9 cellular contexts compared by ENCODE assay signal in genomic region chr9:36401897-36402480, GRCh38. TPM values are rescaled to one million over a fixed set of nuclear protein-coding genes. Genes with fewer than 3 reads are reported as not detected.
DNase-seq lines count a peak whose midpoint lies in the region; ATAC-seq, FAIRE-seq and TF ChIP-seq lines count a peak whose summit lies in the region.
"Had no signal": no experiment of that assay in that cellular context is flagged by ENCODE, and none has a peak within 500 bp of the region (broad histone marks: within the 10 kb centered on the region; RNA-seq: fewer than 3 reads in every experiment).

No MANE protein-coding gene starts in this region.

- H3K27me3 Mint-ChIP-seq in activated CD8-positive, alpha-beta memory T cell treated with anti-CD3 and anti-CD28 coated beads, Interleukin-2, amount 10 ng/mL, durations not matched to agents 7 days and 5 days: no peaks in the 10 kb centered on the region
- no peaks in the 10 kb centered on the region for H3K27me3 Mint-ChIP-seq in activated CD8-positive, alpha-beta T cell treated with anti-CD3 and anti-CD28 coated beads, Interleukin-2, amount 10 ng/mL, durations not matched to agents 7 days and 5 days (ENCODE audit: low read depth)

- H3K27ac Mint-ChIP-seq in activated CD8-positive, alpha-beta memory T cell treated with anti-CD3 and anti-CD28 coated beads, Interleukin-2, amount 10 ng/mL, durations not matched to agents 7 days and 5 days: peak overlapping the region; percentile 77
- peak overlapping the region; percentile 95 for H3K27ac Mint-ChIP-seq in activated CD8-positive, alpha-beta T cell treated with anti-CD3 and anti-CD28 coated beads, Interleukin-2, amount 10 ng/mL, durations not matched to agents 7 days and 5 days
- H3K27ac Mint-ChIP-seq in stimulated activated effector memory CD8-positive, alpha-beta T cell treated with anti-CD3 and anti-CD28 coated beads, Interleukin-12 subunit alpha, Interleukin-12 subunit beta, amount 100 ng/mL, for 72 hours: peak overlapping the region; percentile 94

- no peaks in the 10 kb centered on the region for H3K36me3 ChIP-seq in keratinocyte (ENCODE audit: control insufficient read depth in 2 of 2, extremely low read depth in 1 of 2, insufficient read depth in 2 of 2, low read length in 2 of 2)

- H3K9me3 ChIP-seq in keratinocyte (ENCODE audit: control insufficient read depth, low read depth, low read length): no peaks in the 10 kb centered on the region

- peak overlapping the region; percentile 78 for H3K4me2 ChIP-seq in keratinocyte (ENCODE audit: control insufficient read depth, extremely low read depth, insufficient read depth, low read depth, low read length)

- FAIRE-seq in keratinocyte (lab: Jason Lieb, UNC): no peak

- no peak for ATAC-seq in activated CD8-positive, alpha-beta memory T cell treated with anti-CD3 and anti-CD28 coated beads, Interleukin-2, amount 10 ng/mL, durations not matched to agents 7 days and 5 days
- no peak for ATAC-seq in activated CD8-positive, alpha-beta T cell treated with anti-CD3 and anti-CD28 coated beads, Interleukin-2, amount 10 ng/mL, durations not matched to agents 7 days and 5 days
- no peak for ATAC-seq in stimulated activated effector memory CD8-positive, alpha-beta T cell treated with anti-CD3 and anti-CD28 coated beads, Interleukin-12 subunit alpha, Interleukin-12 subunit beta, amount 100 ng/mL, for 72 hours
- no peak for ATAC-seq in HG02623 (IDR thresholded peaks at IDR 0.05; ENCODE audit: unreplicated experiment)

- H3K9me3 Mint-ChIP-seq in activated CD8-positive, alpha-beta memory T cell treated with anti-CD3 and anti-CD28 coated beads, Interleukin-2, amount 10 ng/mL, durations not matched to agents 7 days and 5 days (ENCODE audit: low read depth): no peaks in the 10 kb centered on the region
- H3K9me3 Mint-ChIP-seq in activated CD8-positive, alpha-beta T cell treated with anti-CD3 and anti-CD28 coated beads, Interleukin-2, amount 10 ng/mL, durations not matched to agents 7 days and 5 days (ENCODE audit: insufficient read depth): no peaks in the 10 kb centered on the region
- no peaks in the 10 kb centered on the region for H3K9me3 Mint-ChIP-seq in stimulated activated effector memory CD8-positive, alpha-beta T cell treated with anti-CD3 and anti-CD28 coated beads, Interleukin-12 subunit alpha, Interleukin-12 subunit beta, amount 100 ng/mL, for 72 hours

- H2AFZ ChIP-seq in keratinocyte (ENCODE audit: control insufficient read depth, low read length): no peak overlapping the region

- POLR2A ChIA-PET in activated CD8-positive, alpha-beta T cell treated with anti-CD3 and anti-CD28 coated beads, Interleukin-2, amount 10 ng/mL, durations not matched to agents 7 days and 5 days (lab: Charles Lee): interaction anchor here (0.7 to 1.1 kb wide), 2 partner anchors 39 to 56 kb away, joined by 3 read pairs; no protein-coding TSS in a partner anchor

- H3K4me1 Mint-ChIP-seq in activated CD8-positive, alpha-beta memory T cell treated with anti-CD3 and anti-CD28 coated beads, Interleukin-2, amount 10 ng/mL, durations not matched to agents 7 days and 5 days: peaks cover 28% of the 10 kb centered on the region
- H3K4me1 Mint-ChIP-seq in activated CD8-positive, alpha-beta T cell treated with anti-CD3 and anti-CD28 coated beads, Interleukin-2, amount 10 ng/mL, durations not matched to agents 7 days and 5 days (ENCODE audit: low read depth): peaks cover 33% of the 10 kb centered on the region
- H3K4me1 Mint-ChIP-seq in stimulated activated effector memory CD8-positive, alpha-beta T cell treated with anti-CD3 and anti-CD28 coated beads, Interleukin-12 subunit alpha, Interleukin-12 subunit beta, amount 100 ng/mL, for 72 hours: peaks cover 38% of the 10 kb centered on the region

- CTCF ChIA-PET in activated CD8-positive, alpha-beta memory T cell treated with anti-CD3 and anti-CD28 coated beads, Interleukin-2, amount 10 ng/mL, durations not matched to agents 7 days and 5 days (lab: Charles Lee): interaction anchor here (0.5 to 1.0 kb wide), 5 partner anchors 43 to 214 kb away, joined by 3 read pairs; no protein-coding TSS in a partner anchor
- CTCF ChIA-PET in activated CD8-positive, alpha-beta T cell treated with anti-CD3 and anti-CD28 coated beads, Interleukin-2, amount 10 ng/mL, durations not matched to agents 7 days and 5 days (lab: Charles Lee): interaction anchor here (1.2 to 2.8 kb wide), 2 partner anchors 154 to 327 kb away, joined by 3 to 17 read pairs; no protein-coding TSS in a partner anchor

- H3K4me3 Mint-ChIP-seq in activated CD8-positive, alpha-beta memory T cell treated with anti-CD3 and anti-CD28 coated beads, Interleukin-2, amount 10 ng/mL, durations not matched to agents 7 days and 5 days: peak overlapping the region; percentile 88
- peak overlapping the region; percentile 91 for H3K4me3 Mint-ChIP-seq in activated CD8-positive, alpha-beta T cell treated with anti-CD3 and anti-CD28 coated beads, Interleukin-2, amount 10 ng/mL, durations not matched to agents 7 days and 5 days
- H3K4me3 Mint-ChIP-seq in stimulated activated effector memory CD8-positive, alpha-beta T cell treated with anti-CD3 and anti-CD28 coated beads, Interleukin-12 subunit alpha, Interleukin-12 subunit beta, amount 100 ng/mL, for 72 hours: peak overlapping the region; percentile 88

- H3K4me3 ChIP-seq in keratinocyte (ENCODE audit: control insufficient read depth in 2 of 3, extremely low read depth in 1 of 3, insufficient read depth in 2 of 3, low read depth in 1 of 3, low read length in 3 of 3): no peak overlapping the region

- H3K27ac ChIP-seq in keratinocyte (ENCODE audit: control insufficient read depth, insufficient read depth, low read length): peak overlapping the region; percentile 52

- peaks cover 13% of the 10 kb centered on the region for H3K4me1 ChIP-seq in keratinocyte (ENCODE audit: control insufficient read depth, extremely low read depth, insufficient read depth, low read length)

- dilution Hi-C loops in keratinocyte (cut with MboI; ENCODE audit: extremely low pct_ligation_motif_present, low sequenced_read_pairs): no loop called here

- no peak for TF ChIP-seq CTCF in keratinocyte (optimal IDR thresholded peaks at IDR 0.05 in 1 of 3, IDR thresholded peaks at IDR 0.05 in 1 of 3, conservative IDR thresholded peaks at IDR 0.05 in 1 of 3; ENCODE audit: extremely low read depth in 1 of 3, insufficient read depth in 2 of 3, low read length in 3 of 3)

- DNase-seq in activated CD8-positive, alpha-beta memory T cell treated with anti-CD3 and anti-CD28 coated beads, Interleukin-2, amount 10 ng/mL, durations not matched to agents 7 days and 5 days: no peak
- DNase-seq in activated CD8-positive, alpha-beta memory T cell treated with anti-CD3 and anti-CD28 coated beads, Interleukin-2, amount 50 U/mL, for 4 hours: no peak
- no peak for DNase-seq in activated CD8-positive, alpha-beta T cell treated with anti-CD3 and anti-CD28 coated beads, Interleukin-2, amount 10 ng/mL, durations not matched to agents 7 days and 5 days
- no peak for DNase-seq in keratinocyte (ENCODE audit: low read depth, low spot score)
- DNase-seq in stimulated activated effector memory CD8-positive, alpha-beta T cell treated with anti-CD3 and anti-CD28 coated beads, Interleukin-12 subunit alpha, Interleukin-12 subunit beta, amount 100 ng/mL, for 72 hours (ENCODE audit: low spot score in 2 of 2): no peak
- DNase-seq in SHP77 treated with DMSO at 0.1 percent for 48 hours (lab: John Stamatoyannopoulos, UW): no peak
- no peak for DNase-seq in NCI-H1694 (lab: John Stamatoyannopoulos, UW)
- DNase-seq: activated CD4-positive, alpha-beta T cell treated with anti-CD3 and anti-CD28 coated beads for 48 hours had no signal

- no peak overlapping the region for H3K9ac ChIP-seq in keratinocyte (ENCODE audit: control insufficient read depth, extremely low read depth, insufficient read depth, low read length)

- H3K9me1 ChIP-seq in keratinocyte (ENCODE audit: control insufficient read depth, extremely low read depth, insufficient read depth, low read length): no peaks in the 10 kb centered on the region

- H3K79me2 ChIP-seq in keratinocyte (ENCODE audit: control insufficient read depth, insufficient read depth, low read length): peaks cover 29% of the 10 kb centered on the region

- H3K36me3 Mint-ChIP-seq in activated CD8-positive, alpha-beta memory T cell treated with anti-CD3 and anti-CD28 coated beads, Interleukin-2, amount 10 ng/mL, durations not matched to agents 7 days and 5 days: peaks cover 14% of the 10 kb centered on the region
- H3K36me3 Mint-ChIP-seq in activated CD8-positive, alpha-beta T cell treated with anti-CD3 and anti-CD28 coated beads, Interleukin-2, amount 10 ng/mL, durations not matched to agents 7 days and 5 days (ENCODE audit: low read depth): peaks cover 4% of the 10 kb centered on the region
- H3K36me3 Mint-ChIP-seq in stimulated activated effector memory CD8-positive, alpha-beta T cell treated with anti-CD3 and anti-CD28 coated beads, Interleukin-12 subunit alpha, Interleukin-12 subunit beta, amount 100 ng/mL, for 72 hours: peaks cover 18% of the 10 kb centered on the region

- no peaks in the 10 kb centered on the region for H3K27me3 ChIP-seq in keratinocyte (ENCODE audit: control insufficient read depth, extremely low read depth, insufficient read depth, low read length)

- no peaks in the 10 kb centered on the region for H4K20me1 ChIP-seq in keratinocyte (ENCODE audit: control insufficient read depth, extremely low read depth, insufficient read depth, low read length)

RNA-seq across cellular contexts. Expression of gene RNF38, which starts 1.9 kb away (rescaled TPM):
- 10 to 100 TPM; 41.4 to 51.9 TPM for total RNA-seq in activated CD8-positive, alpha-beta memory T cell treated with anti-CD3 and anti-CD28 coated beads, Interleukin-2, amount 10 ng/mL, durations not matched to agents 7 days and 5 days
- 10 to 100 TPM; 39.5 to 40.0 TPM for total RNA-seq in activated CD8-positive, alpha-beta T cell treated with anti-CD3 and anti-CD28 coated beads, Interleukin-2, amount 10 ng/mL, durations not matched to agents 7 days and 5 days
- polyA plus RNA-seq in keratinocyte: 11.2 to 13.4 TPM (median 12.5 TPM) in 3 replicates
- polyA plus RNA-seq in keratinocyte (2011; ENCODE audit: low read depth): 1.9 TPM
- 7.8 and 13.8 TPM in 2 replicates for polyA plus RNA-seq in keratinocyte (2011; cell fraction: cytosol; rRNA removed)
- 17.0 and 20.1 TPM in 2 replicates for polyA plus RNA-seq in keratinocyte (2011; cell fraction: nucleus; rRNA removed)
- polyA plus RNA-seq in keratinocyte (2012; ENCODE audit: low replicate concordance): 6.8 and 8.1 TPM in 2 replicates
- polyA minus RNA-seq in keratinocyte: 41.5 to 44.1 TPM (median 43.2 TPM) in 3 replicates
- polyA minus RNA-seq in keratinocyte (2011; cell fraction: cytosol; rRNA and poly(A)+ RNA removed): 10.2 TPM
- polyA minus RNA-seq in keratinocyte (2011; cell fraction: nucleus; rRNA and poly(A)+ RNA removed): 12.2 and 21.9 TPM in 2 replicates
